ENCODE assay signal across 13 cellular contexts in the genomic region with DNA sequence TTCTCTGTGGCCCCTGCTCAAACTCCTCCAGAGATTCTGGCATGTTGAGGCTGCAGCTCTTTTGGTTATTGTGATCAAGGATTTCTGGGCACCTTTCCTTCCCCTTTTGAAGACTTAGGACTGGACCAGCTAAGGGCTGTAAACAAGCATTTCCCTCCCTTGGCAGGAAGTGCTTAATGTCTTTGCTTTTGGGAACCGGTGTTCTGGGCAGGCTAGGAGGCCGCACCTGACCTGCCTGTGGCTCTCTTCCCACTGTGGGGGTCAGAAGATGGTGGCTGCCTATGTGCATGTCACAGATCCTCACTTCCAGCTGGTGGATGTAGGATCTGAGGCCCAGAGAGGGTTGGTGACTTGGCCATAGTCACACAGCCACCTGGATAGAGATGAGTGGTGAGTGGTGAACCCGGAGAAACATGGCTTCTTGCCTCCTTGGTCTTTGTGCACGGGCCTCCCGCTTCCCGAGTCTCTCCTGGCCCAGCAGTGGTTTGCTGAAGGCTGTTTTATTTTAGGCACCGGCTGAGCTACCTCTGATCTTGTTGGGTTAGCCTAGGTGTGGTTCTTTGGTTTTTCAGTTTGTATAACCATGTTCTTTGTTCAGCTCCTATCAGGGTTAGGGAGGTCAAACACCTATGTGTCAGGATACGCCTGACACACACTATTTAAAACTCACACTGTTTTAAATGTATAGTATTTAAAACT.
DNase-seq lines count a peak whose midpoint lies in the region; ATAC-seq, FAIRE-seq and TF ChIP-seq lines count a peak whose summit lies in the region.
"Had no signal": no experiment of that assay in that cellular context is flagged by ENCODE, and none has a peak within 500 bp of the region (broad histone marks: within the 10 kb centered on the region; RNA-seq: fewer than 3 reads in every experiment).

No MANE protein-coding gene starts in this region.

- 0 out of 2 replicates have a peak overlapping the region, but pooled peaks have one; percentile 14 for H3K4me2 ChIP-seq in HepG2 (ENCODE audit: low read depth, low read length)

- H3K4me3 Mint-ChIP-seq in T-helper 1 cell treated with Interleukin-12 subunit alpha and Interleukin-12 subunit beta and Interleukin-4 antibody, amounts not matched to agents 30 μg/mL and 1 μg/mL, for 36 hours, result peak overlapping the region; percentile 66
- H3K4me3 Mint-ChIP-seq in stimulated activated memory B cell treated with anti-CD40 and anti-IgM and Interleukin-4, amounts not matched to agents 10 μg/mL and 1 μg/mL and 100 μg/mL, for 72 hours, result no peak overlapping the region

- peaks cover 17% of the 10 kb centered on the region for H3K36me3 Mint-ChIP-seq in T-helper 1 cell treated with Interleukin-12 subunit alpha and Interleukin-12 subunit beta and Interleukin-4 antibody, amounts not matched to agents 30 μg/mL and 1 μg/mL, for 36 hours (ENCODE audit: low read depth)
- no peaks in the 10 kb centered on the region for H3K36me3 Mint-ChIP-seq in activated naive CD4-positive, alpha-beta T cell treated with anti-CD3 and anti-CD28 coated beads, Interleukin-2, amount 50 U/mL, for 72 hours
- no peaks in the 10 kb centered on the region for H3K36me3 Mint-ChIP-seq in stimulated activated memory B cell treated with anti-CD40 and anti-IgM and Interleukin-4, amounts not matched to agents 10 μg/mL and 1 μg/mL and 100 μg/mL, for 72 hours

- no peak overlapping the region for H2AFZ ChIP-seq in HepG2 (ENCODE audit: low read length)

- CTCF ChIA-PET in HepG2 (lab: Yijun Ruan, JAX; ENCODE audit: low intra/inter-chr PET ratio, low total read pairs), result no interaction called here

- H3K27me3 ChIP-seq in HepG2 (ENCODE audit: control insufficient read depth in 1 of 2, insufficient read depth in 2 of 2, low read length in 2 of 2), result no peaks in the 10 kb centered on the region
- H3K27me3 ChIP-seq: body of pancreas had no signal

- H3K4me1 ChIP-seq in HepG2 (ENCODE audit: insufficient read depth, low read length), result peaks cover 55% of the 10 kb centered on the region

- DNase-seq in T-helper 1 cell (no peak), HepG2 (ENCODE audit: low spot score) (no peak), OCI-M1 (lab: John Stamatoyannopoulos, UW) (no peak)
- no peak for DNase-seq in activated naive CD4-positive, alpha-beta T cell treated with anti-CD3 and anti-CD28 coated beads, Interleukin-2, amount 50 U/mL, for 72 hours (ENCODE audit: low spot score in 2 of 2)
- DNase-seq: body of pancreas, NCI-H1436 had no signal

- no peaks in the 10 kb centered on the region for H3K9me3 Mint-ChIP-seq in T-helper 1 cell treated with Interleukin-12 subunit alpha and Interleukin-12 subunit beta and Interleukin-4 antibody, amounts not matched to agents 30 μg/mL and 1 μg/mL, for 36 hours
- H3K9me3 Mint-ChIP-seq in activated naive CD4-positive, alpha-beta T cell treated with anti-CD3 and anti-CD28 coated beads, Interleukin-2, amount 50 U/mL, for 72 hours, result no peaks in the 10 kb centered on the region
- H3K9me3 Mint-ChIP-seq in stimulated activated memory B cell treated with anti-CD40 and anti-IgM and Interleukin-4, amounts not matched to agents 10 μg/mL and 1 μg/mL and 100 μg/mL, for 72 hours, result peaks cover 3% of the 10 kb centered on the region

- peaks cover 78% of the 10 kb centered on the region for H3K4me1 Mint-ChIP-seq in T-helper 1 cell treated with Interleukin-12 subunit alpha and Interleukin-12 subunit beta and Interleukin-4 antibody, amounts not matched to agents 30 μg/mL and 1 μg/mL, for 36 hours (ENCODE audit: low read depth)
- H3K4me1 Mint-ChIP-seq in stimulated activated memory B cell treated with anti-CD40 and anti-IgM and Interleukin-4, amounts not matched to agents 10 μg/mL and 1 μg/mL and 100 μg/mL, for 72 hours, result peaks cover 88% of the 10 kb centered on the region

- 57% methylated on average over 7 of the region's 8 CpGs for WGBS in HepG2 (ENCODE audit: low lambda C conversion rate)

- peaks cover 0 to 3% of the 10 kb centered on the region in 2 experiments; a peak in 1 of 5 replicates for H3K36me3 ChIP-seq in HepG2 (replicated peaks in 1 of 2; ENCODE audit: control insufficient read depth in 1 of 2, insufficient read depth in 2 of 2, low read length in 2 of 2)

- peak; percentile 56 for FAIRE-seq in HepG2 (lab: Jason Lieb, UNC)
- FAIRE-seq: A204.1, RCC 7860 had no signal

- H4K20me1 ChIP-seq in HepG2 (ENCODE audit: insufficient read depth, low read length), result no peaks in the 10 kb centered on the region

- in situ Hi-C loops in HepG2 (cut with HindIII; ENCODE audit: extremely low pct_ligation_motif_present, low pct_unique_long_range_greater_than_20kb), result no loop called here

- no peak for TF ChIP-seq RAD21 in HepG2 (CRISPR knock-in tag; IDR thresholded peaks at IDR 0.05)

- POLR2A ChIA-PET in HepG2 (lab: Yijun Ruan, JAX), result interaction anchor here (1.1 to 1.7 kb wide), 3 partner anchors 18 to 28 kb away, joined by 3 to 9 read pairs (median 3); no protein-coding TSS in a partner anchor

- no peaks in the 10 kb centered on the region for H3K9me3 ChIP-seq in HepG2 (ENCODE audit: low read length)
- H3K9me3 ChIP-seq: body of pancreas had no signal

- no peak overlapping the region for H3K4me3 ChIP-seq in HepG2 (replicated peaks in 1 of 3; ENCODE audit: insufficient read depth in 1 of 3, low read depth in 2 of 3, low read length in 3 of 3)
- H3K4me3 ChIP-seq: body of pancreas had no signal

- TF ChIP-seq EP300 in HepG2 (IDR thresholded peaks at IDR 0.05; ENCODE audit: low read depth in 2 of 2, low read length in 2 of 2) (no peak), HepG2 (CRISPR knock-in tag; IDR thresholded peaks at IDR 0.05; ENCODE audit: borderline replicate concordance) (no peak)

- TF ChIP-seq CTCF in HepG2 (CRISPR knock-in tag; IDR thresholded peaks at IDR 0.05), result no peak

- TF ChIP-seq POLR2A in HepG2 (IDR thresholded peaks at IDR 0.05; ENCODE audit: insufficient read depth in 1 of 2, low read depth in 2 of 2, low read length in 2 of 2), result no peak

- H3K79me2 ChIP-seq in HepG2 (ENCODE audit: insufficient read depth, low read length), result no peaks in the 10 kb centered on the region

- H3K9ac ChIP-seq in HepG2 (ENCODE audit: insufficient read depth, low read depth, low read length), result no peak overlapping the region; the same call in 1 of the 2 replicates

- peak overlapping the region; percentile 86 for H3K27ac Mint-ChIP-seq in T-helper 1 cell treated with Interleukin-12 subunit alpha and Interleukin-12 subunit beta and Interleukin-4 antibody, amounts not matched to agents 30 μg/mL and 1 μg/mL, for 36 hours
- peak overlapping the region in 1 of 2 donors; percentile 84 for H3K27ac Mint-ChIP-seq in activated naive CD4-positive, alpha-beta T cell treated with anti-CD3 and anti-CD28 coated beads, Interleukin-2, amount 50 U/mL, for 72 hours
- H3K27ac Mint-ChIP-seq in stimulated activated memory B cell treated with anti-CD40 and anti-IgM and Interleukin-4, amounts not matched to agents 10 μg/mL and 1 μg/mL and 100 μg/mL, for 72 hours, result peak overlapping the region; percentile 20

- H3K27me3 Mint-ChIP-seq in T-helper 1 cell treated with Interleukin-12 subunit alpha and Interleukin-12 subunit beta and Interleukin-4 antibody, amounts not matched to agents 30 μg/mL and 1 μg/mL, for 36 hours (ENCODE audit: low read depth), result no peaks in the 10 kb centered on the region
- no peaks in the 10 kb centered on the region for H3K27me3 Mint-ChIP-seq in stimulated activated memory B cell treated with anti-CD40 and anti-IgM and Interleukin-4, amounts not matched to agents 10 μg/mL and 1 μg/mL and 100 μg/mL, for 72 hours

- H3K27ac ChIP-seq in HepG2 (ENCODE audit: extremely low read length, insufficient read depth, low read length), result peak overlapping the region; percentile 20
- H3K27ac ChIP-seq: body of pancreas, HL-60 had no signal

- BruUV-seq in HepG2 (replicated peaks; lab: Mats Ljungman, UMichigan), result no TSS peak

- intact Hi-C loops in HepG2 (cut with micrococcal nuclease; ENCODE audit: unreplicated experiment), result no loop called here

- ATAC-seq in activated naive CD4-positive, alpha-beta T cell treated with anti-CD3 and anti-CD28 coated beads, Interleukin-2, amount 50 U/mL, for 72 hours, result peak; percentile 53 to 58
- ATAC-seq in HepG2 (no peak; the same call in 2 of the 3 replicates), GM18511 (IDR thresholded peaks at IDR 0.05; ENCODE audit: unreplicated experiment) (no peak), HG03196 (IDR thresholded peaks at IDR 0.05; ENCODE audit: unreplicated experiment) (no peak)
- no peak for ATAC-seq in stimulated activated memory B cell treated with anti-CD40 and anti-IgM and Interleukin-4, amounts not matched to agents 10 μg/mL and 1 μg/mL and 100 μg/mL, for 72 hours
- ATAC-seq: body of pancreas had no signal

TF ChIP-seq in HepG2, 621 proteins besides CTCF, POLR2A, EP300 and RAD21 (continues in another document):
- 0 out of 2 replicates have a peak, but pooled peaks have one; percentile 4 for TF ChIP-seq ZNF609 (CRISPR knock-in tag; IDR thresholded peaks at IDR 0.05; ENCODE audit: borderline replicate concordance)

Comparison
In these comparisons a context has a peak if more than half of its experiments do, and no peak if none do; other contexts are left out.
1. ATAC-seq: peak in activated naive CD4-positive, alpha-beta T cell treated with anti-CD3 and anti-CD28 coated beads, Interleukin-2, amount 50 U/mL, for 72 hours (2 of 2); none in HepG2 (single experiment), stimulated activated memory B cell treated with anti-CD40 and anti-IgM and Interleukin-4, amounts not matched to agents 10 μg/mL and 1 μg/mL and 100 μg/mL, for 72 hours (single experiment), GM18511 (single experiment) and HG03196 (single experiment).